19 cellular contexts compared by ENCODE assay signal in genomic region chr13:37914781-37915391, GRCh38. TPM values are rescaled to one million over a fixed set of nuclear protein-coding genes. Genes with fewer than 3 reads are reported as not detected.
DNase-seq lines count a peak whose midpoint lies in the region; ATAC-seq and TF ChIP-seq lines count a peak whose summit lies in the region.
"Had no signal": no experiment of that assay in that cellular context is flagged by ENCODE, and none has a peak within 500 bp of the region (broad histone marks: within the 10 kb centered on the region; RNA-seq: fewer than 3 reads in every experiment).

No MANE protein-coding gene starts in this region.

- ATAC-seq in WTC11 (peak; percentile 84), GM19035 (IDR thresholded peaks at IDR 0.05; ENCODE audit: unreplicated experiment) (no peak)
- ATAC-seq: activated CD8-positive, alpha-beta memory T cell treated with anti-CD3 and anti-CD28 coated beads, Interleukin-2, amount 10 ng/mL, durations not matched to agents 7 days and 5 days had no signal

- H2AFZ ChIP-seq in smooth muscle cell (ENCODE audit: low read depth): peak overlapping the region; percentile 61

- TF ChIP-seq POLR2A in stomach (IDR thresholded peaks at IDR 0.05): no peak

- H3K27me3 ChIP-seq in HUES6 (ENCODE audit: control insufficient read depth, insufficient read depth, low read length) (no peaks in the 10 kb centered on the region), smooth muscle cell (ENCODE audit: low read depth) (no peaks in the 10 kb centered on the region), stomach (no peaks in the 10 kb centered on the region)
- H3K27me3 ChIP-seq: sigmoid colon, SJCRH30 had no signal

- H3K36me3 Mint-ChIP-seq in WTC11: peaks cover 20% of the 10 kb centered on the region
- H3K36me3 Mint-ChIP-seq: activated CD8-positive, alpha-beta memory T cell treated with anti-CD3 and anti-CD28 coated beads, Interleukin-2, amount 10 ng/mL, durations not matched to agents 7 days and 5 days had no signal

- CTCF ChIA-PET in WTC11 (lab: Charles Lee): interaction anchor here (1.3 to 2.2 kb wide), 2 partner anchors 45 to 667 kb away, joined by 3 to 18 read pairs; partner anchors contain the start of gene TRPC4

- peak overlapping the region; percentile 83 for H3K4me3 Mint-ChIP-seq in WTC11
- H3K4me3 Mint-ChIP-seq: activated CD8-positive, alpha-beta memory T cell treated with anti-CD3 and anti-CD28 coated beads, Interleukin-2, amount 10 ng/mL, durations not matched to agents 7 days and 5 days; T-helper 2 cell treated with Interferon-gamma antibody and Interleukin-4, amounts not matched to agents 5 μg/mL and 100 μg/mL, for 36 hours had no signal

- DNase-seq in WTC11 (ENCODE audit: low spot score) (no peak), fibroblast of the aortic adventitia (ENCODE audit: low read depth) (peak; percentile 11), smooth muscle cell (lab: John Stamatoyannopoulos, UW; ENCODE audit: unreplicated experiment) (no peak), NCI-H2029 (lab: John Stamatoyannopoulos, UW) (no peak), stomach (no peak)
- DNase-seq: activated CD4-positive, CD25-positive, alpha-beta regulatory T cell treated with anti-CD3 and anti-CD28 coated beads, Interleukin-2, amount 50 U/mL, for 72 hours; activated CD8-positive, alpha-beta memory T cell treated with anti-CD3 and anti-CD28 coated beads, Interleukin-2, amount 10 ng/mL, durations not matched to agents 7 days and 5 days; activated effector memory CD4-positive, alpha-beta T cell treated with anti-CD3 and anti-CD28 coated beads, Interleukin-2, amount 50 U/mL, for 16 hours; C1 segment of cervical spinal cord; DMS153; head of caudate nucleus; kidney glomerular epithelial cell; sigmoid colon; SJCRH30; stimulated activated CD4-positive, alpha-beta T cell treated with anti-CD3 and anti-CD28 coated beads, Interleukin-2, amount 100 ng/mL, for 48 hours had no signal

- TF ChIP-seq CTCF in WTC11 (IDR thresholded peaks at IDR 0.05): no peak
- no peak for TF ChIP-seq CTCF in fibroblast of the aortic adventitia (IDR thresholded peaks at IDR 0.05; ENCODE audit: insufficient read depth, low read length)
- no peak for TF ChIP-seq CTCF in smooth muscle cell (IDR thresholded peaks at IDR 0.05; ENCODE audit: borderline replicate concordance, insufficient read depth, poor library complexity, severe bottlenecking)
- TF ChIP-seq CTCF in stomach (IDR thresholded peaks at IDR 0.05): no peak

- H3K27ac ChIP-seq in HUES6 (ENCODE audit: low read depth, low read length) (peak overlapping the region; percentile 46), smooth muscle cell (ENCODE audit: low read depth) (no peak overlapping the region), stomach (no peak overlapping the region)
- H3K27ac ChIP-seq: sigmoid colon, SJCRH30 had no signal

- no peak for TF ChIP-seq EP300 in stomach (IDR thresholded peaks at IDR 0.05)

- intact Hi-C loops in stomach (cut with DNase I; ENCODE audit: low total_unique reads): no loop called here

- POLR2A ChIA-PET in WTC11 (lab: Charles Lee): no interaction called here

- H3K36me3 ChIP-seq in HUES6 (ENCODE audit: control insufficient read depth, insufficient read depth, low read length) (no peaks in the 10 kb centered on the region), smooth muscle cell (ENCODE audit: low read depth) (no peaks in the 10 kb centered on the region), stomach (no peaks in the 10 kb centered on the region)
- H3K36me3 ChIP-seq: sigmoid colon, SJCRH30 had no signal

- H3K27ac Mint-ChIP-seq in WTC11: peak overlapping the region; percentile 88
- H3K27ac Mint-ChIP-seq: activated CD8-positive, alpha-beta memory T cell treated with anti-CD3 and anti-CD28 coated beads, Interleukin-2, amount 10 ng/mL, durations not matched to agents 7 days and 5 days; T-helper 2 cell treated with Interferon-gamma antibody and Interleukin-4, amounts not matched to agents 5 μg/mL and 100 μg/mL, for 36 hours had no signal

- no peaks in the 10 kb centered on the region for H3K79me2 ChIP-seq in smooth muscle cell (ENCODE audit: low read depth)

- H3K27me3 Mint-ChIP-seq in WTC11 (ENCODE audit: low read depth): no peaks in the 10 kb centered on the region
- H3K27me3 Mint-ChIP-seq: activated CD8-positive, alpha-beta memory T cell treated with anti-CD3 and anti-CD28 coated beads, Interleukin-2, amount 10 ng/mL, durations not matched to agents 7 days and 5 days had no signal

- peak overlapping the region; percentile 34; the same call in 1 of the 2 replicates for H3K4me3 ChIP-seq in HUES6 (ENCODE audit: low read depth, low read length)
- no peak overlapping the region for H3K4me3 ChIP-seq in fibroblast of the aortic adventitia (ENCODE audit: low read depth, low read length)
- H3K4me3 ChIP-seq in smooth muscle cell: no peak overlapping the region
- H3K4me3 ChIP-seq in stomach: no peak overlapping the region
- H3K4me3 ChIP-seq: sigmoid colon, SJCRH30 had no signal

- H3K9ac ChIP-seq in HUES6 (ENCODE audit: low read length) (no peak overlapping the region), smooth muscle cell (ENCODE audit: low read depth) (no peak overlapping the region)

- H3F3A ChIP-seq in smooth muscle cell (ENCODE audit: low read depth): no peaks in the 10 kb centered on the region

- 52% methylated on average over 2 of the region's 2 CpGs for WGBS in smooth muscle cell (ENCODE audit: low lambda C conversion rate)
- 28 to 68% (median 53%) methylated on average over 2 of the region's 2 CpGs for WGBS in stomach, 5 donors

- peaks cover 68% of the 10 kb centered on the region for H3K4me1 Mint-ChIP-seq in WTC11

- H3K9me3 Mint-ChIP-seq in WTC11: peaks cover 16% of the 10 kb centered on the region

- H3K4me1 ChIP-seq in HUES6 (ENCODE audit: control insufficient read depth, insufficient read depth, low read length) (peaks cover 29% of the 10 kb centered on the region), smooth muscle cell (ENCODE audit: low read depth) (peaks cover 43% of the 10 kb centered on the region), stomach (peaks cover 0 to 12% (median 0%) of the 10 kb centered on the region in 4 donors)
- H3K4me1 ChIP-seq: SJCRH30 had no signal

- H3K4me2 ChIP-seq in smooth muscle cell: no peak overlapping the region

- H4K20me1 ChIP-seq in smooth muscle cell (ENCODE audit: low read depth): no peaks in the 10 kb centered on the region

- H3K9me3 ChIP-seq in HUES6 (ENCODE audit: control insufficient read depth, insufficient read depth, low read depth, low read length): peaks cover 6% of the 10 kb centered on the region; the same call in 1 of the 2 replicates
- no peaks in the 10 kb centered on the region for H3K9me3 ChIP-seq in smooth muscle cell (replicated peaks; ENCODE audit: low read depth)
- H3K9me3 ChIP-seq in stomach: peaks cover 0 to 6% (median 3%) of the 10 kb centered on the region in 4 donors
- H3K9me3 ChIP-seq: sigmoid colon, SJCRH30 had no signal

TF ChIP-seq in WTC11, 78 proteins besides CTCF, POLR2A, EP300 and RAD21 (continues in another document):
- TF ChIP-seq FOXK1 (CRISPR knock-in tag; IDR thresholded peaks at IDR 0.05) (peak; percentile 36; the same call in 1 of the 2 replicates), PREB (CRISPR knock-in tag; IDR thresholded peaks at IDR 0.05; ENCODE audit: borderline replicate concordance) (no peak), E2F4 (CRISPR knock-in tag; IDR thresholded peaks at IDR 0.05; ENCODE audit: borderline replicate concordance, low read depth) (no peak), EMX1 (CRISPR knock-in tag; IDR thresholded peaks at IDR 0.05) (no peak), CDX4 (CRISPR knock-in tag; IDR thresholded peaks at IDR 0.05; ENCODE audit: borderline replicate concordance) (no peak), ATF1 (CRISPR knock-in tag; IDR thresholded peaks at IDR 0.05) (no peak), ZNF423 (CRISPR knock-in tag; IDR thresholded peaks at IDR 0.05) (peak; percentile 63; the same call in 1 of the 2 replicates), ZNF317 (CRISPR knock-in tag; IDR thresholded peaks at IDR 0.05; ENCODE audit: borderline replicate concordance, low read depth) (no peak), FOXJ3 (CRISPR knock-in tag; IDR thresholded peaks at IDR 0.05; ENCODE audit: borderline replicate concordance) (no peak), TP53 (CRISPR knock-in tag; IDR thresholded peaks at IDR 0.05) (peak; percentile 53; the same call in 1 of the 2 replicates)

RNA-seq across cellular contexts. Expression of gene TRPC4, which starts 45.3 kb away (rescaled TPM):
- total RNA-seq in WTC11 (2021) (4.2 to 8.0 TPM (median 5.0 TPM) in 3 replicates), fibroblast of the aortic adventitia (ENCODE audit: low replicate concordance) (1.2 and 5.5 TPM in 2 replicates), smooth muscle cell (not detected in 2 replicates), stomach (10 to 100 TPM in 2 of 5 donors, 1 to 10 TPM in 2, not detected in 1; 3.9 to 12.3 (median 10.5) TPM)
- polyA plus RNA-seq in smooth muscle cell (0.09 TPM in 1 of 2 replicates, not detected in the other), stomach (under 1 TPM; 0.23 to 0.37 (median 0.31) TPM)
- total RNA-seq: activated CD8-positive, alpha-beta memory T cell treated with anti-CD3 and anti-CD28 coated beads, Interleukin-2, amount 10 ng/mL, durations not matched to agents 7 days and 5 days; mononuclear cell had no signal
